In the genomic region with DNA sequence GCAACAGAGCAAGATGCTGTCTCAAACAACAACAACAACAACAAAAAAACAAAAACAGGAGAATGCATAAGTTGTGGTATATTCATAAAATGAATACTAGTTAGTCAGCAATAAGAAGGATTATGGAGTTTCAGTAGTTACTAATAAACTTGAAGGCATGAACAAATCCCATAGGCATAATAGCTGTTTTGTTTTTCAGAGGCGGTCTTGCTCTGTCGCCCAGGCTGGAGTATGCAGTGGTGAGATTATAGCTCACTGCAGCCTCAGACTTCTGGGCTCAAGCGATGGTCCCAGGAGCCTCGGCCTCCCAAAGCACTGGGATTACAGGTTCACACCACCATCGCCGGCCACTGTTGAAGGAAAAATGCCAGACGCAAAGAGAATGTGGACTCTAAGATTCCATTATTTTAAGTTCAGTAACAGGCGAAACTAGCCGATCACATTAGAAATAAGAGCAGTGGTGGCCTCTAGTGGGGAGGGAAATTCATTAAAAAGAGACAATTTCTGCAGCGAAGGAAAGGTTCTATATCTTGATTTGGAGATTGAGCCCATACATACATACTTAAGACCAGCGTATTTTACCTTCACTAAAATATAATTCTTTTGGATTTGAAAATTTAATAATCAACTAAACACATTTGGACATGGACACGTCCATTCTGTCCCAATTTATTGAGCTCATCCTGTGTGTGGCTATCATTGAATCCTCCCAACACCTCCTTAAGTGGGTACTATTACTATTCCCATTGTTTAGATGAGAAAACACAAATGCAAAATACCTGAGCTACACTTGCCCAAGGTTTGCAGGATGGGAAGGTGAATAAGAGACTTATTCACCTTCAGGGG, we compare ENCODE assay signal across 1 cellular context.
A peak's percentile ranks its signal among the peaks of the same experiment; 100 is the strongest.
TF ChIP-seq lines count a peak whose summit lies in the region.

No MANE protein-coding gene starts in this region.

TF ChIP-seq in K562, 482 proteins besides CTCF, POLR2A, EP300 and RAD21 (continued from another document and continues in another):
- TF ChIP-seq, protein P1, sequence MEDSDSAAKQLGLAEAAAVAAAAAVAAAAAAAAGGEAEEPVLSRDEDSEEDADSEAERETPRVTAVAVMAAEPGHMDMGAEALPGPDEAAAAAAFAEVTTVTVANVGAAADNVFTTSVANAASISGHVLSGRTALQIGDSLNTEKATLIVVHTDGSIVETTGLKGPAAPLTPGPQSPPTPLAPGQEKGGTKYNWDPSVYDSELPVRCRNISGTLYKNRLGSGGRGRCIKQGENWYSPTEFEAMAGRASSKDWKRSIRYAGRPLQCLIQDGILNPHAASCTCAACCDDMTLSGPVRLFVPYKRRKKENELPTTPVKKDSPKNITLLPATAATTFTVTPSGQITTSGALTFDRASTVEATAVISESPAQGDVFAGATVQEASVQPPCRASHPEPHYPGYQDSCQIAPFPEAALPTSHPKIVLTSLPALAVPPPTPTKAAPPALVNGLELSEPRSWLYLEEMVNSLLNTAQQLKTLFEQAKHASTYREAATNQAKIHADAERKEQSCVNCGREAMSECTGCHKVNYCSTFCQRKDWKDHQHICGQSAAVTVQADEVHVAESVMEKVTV (CRISPR knock-in tag; IDR thresholded peaks at IDR 0.05): peak; percentile 65
- TF ChIP-seq SAP30 (IDR thresholded peaks at IDR 0.05; ENCODE audit: borderline replicate concordance, insufficient read depth, low read depth, low read length, poor library complexity, severe bottlenecking): no peak
- TF ChIP-seq KLF1 (tag; IDR thresholded peaks at IDR 0.05): no peak
- TF ChIP-seq, protein P2, sequence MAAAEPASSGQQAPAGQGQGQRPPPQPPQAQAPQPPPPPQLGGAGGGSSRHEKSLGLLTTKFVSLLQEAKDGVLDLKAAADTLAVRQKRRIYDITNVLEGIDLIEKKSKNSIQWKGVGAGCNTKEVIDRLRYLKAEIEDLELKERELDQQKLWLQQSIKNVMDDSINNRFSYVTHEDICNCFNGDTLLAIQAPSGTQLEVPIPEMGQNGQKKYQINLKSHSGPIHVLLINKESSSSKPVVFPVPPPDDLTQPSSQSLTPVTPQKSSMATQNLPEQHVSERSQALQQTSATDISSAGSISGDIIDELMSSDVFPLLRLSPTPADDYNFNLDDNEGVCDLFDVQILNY (CRISPR knock-in tag; IDR thresholded peaks at IDR 0.05): no peak
- no peak for TF ChIP-seq ZNF224 (CRISPR knock-in tag; IDR thresholded peaks at IDR 0.05)
- TF ChIP-seq, protein P3, sequence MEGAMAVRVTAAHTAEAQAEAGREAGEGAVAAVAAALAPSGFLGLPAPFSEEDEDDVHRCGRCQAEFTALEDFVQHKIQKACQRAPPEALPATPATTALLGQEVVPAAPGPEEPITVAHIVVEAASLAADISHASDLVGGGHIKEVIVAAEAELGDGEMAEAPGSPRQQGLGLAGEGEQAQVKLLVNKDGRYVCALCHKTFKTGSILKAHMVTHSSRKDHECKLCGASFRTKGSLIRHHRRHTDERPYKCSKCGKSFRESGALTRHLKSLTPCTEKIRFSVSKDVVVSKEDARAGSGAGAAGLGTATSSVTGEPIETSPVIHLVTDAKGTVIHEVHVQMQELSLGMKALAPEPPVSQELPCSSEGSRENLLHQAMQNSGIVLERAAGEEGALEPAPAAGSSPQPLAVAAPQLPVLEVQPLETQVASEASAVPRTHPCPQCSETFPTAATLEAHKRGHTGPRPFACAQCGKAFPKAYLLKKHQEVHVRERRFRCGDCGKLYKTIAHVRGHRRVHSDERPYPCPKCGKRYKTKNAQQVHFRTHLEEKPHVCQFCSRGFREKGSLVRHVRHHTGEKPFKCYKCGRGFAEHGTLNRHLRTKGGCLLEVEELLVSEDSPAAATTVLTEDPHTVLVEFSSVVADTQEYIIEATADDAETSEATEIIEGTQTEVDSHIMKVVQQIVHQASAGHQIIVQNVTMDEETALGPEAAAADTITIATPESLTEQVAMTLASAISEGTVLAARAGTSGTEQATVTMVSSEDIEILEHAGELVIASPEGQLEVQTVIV (CRISPR knock-in tag; IDR thresholded peaks at IDR 0.05; ENCODE audit: borderline replicate concordance): no peak
- no peak for TF ChIP-seq TBP (optimal IDR thresholded peaks at IDR 0.05; ENCODE audit: low read depth, low read length)
- TF ChIP-seq, protein P4, sequence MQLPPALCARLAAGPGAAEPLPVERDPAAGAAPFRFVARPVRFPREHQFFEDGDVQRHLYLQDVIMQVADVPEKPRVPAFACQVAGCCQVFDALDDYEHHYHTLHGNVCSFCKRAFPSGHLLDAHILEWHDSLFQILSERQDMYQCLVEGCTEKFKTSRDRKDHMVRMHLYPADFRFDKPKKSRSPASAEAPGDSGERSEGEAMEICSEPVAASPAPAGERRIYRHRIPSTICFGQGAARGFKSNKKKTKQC (CRISPR knock-in tag; IDR thresholded peaks at IDR 0.05): no peak
- TF ChIP-seq RFX7 (CRISPR knock-in tag; IDR thresholded peaks at IDR 0.05): no peak
- no peak for TF ChIP-seq TAF15 (IDR thresholded peaks at IDR 0.05; ENCODE audit: low read depth, low read length)
- TF ChIP-seq ZSCAN29 (IDR thresholded peaks at IDR 0.05): no peak
- no peak for TF ChIP-seq ZFP30 (CRISPR knock-in tag; IDR thresholded peaks at IDR 0.05; ENCODE audit: borderline replicate concordance)
- TF ChIP-seq C11orf30 (IDR thresholded peaks at IDR 0.05; ENCODE audit: low read depth): peak; percentile 58; the same call in 1 of the 2 replicates
- no peak for TF ChIP-seq SMARCA4 (IDR thresholded peaks at IDR 0.05)
- TF ChIP-seq ZNF445 (CRISPR knock-in tag; IDR thresholded peaks at IDR 0.05; ENCODE audit: low read depth): no peak
- TF ChIP-seq ESRRA (IDR thresholded peaks at IDR 0.05; ENCODE audit: borderline replicate concordance, low read depth): no peak
- TF ChIP-seq ZC3H11A (IDR thresholded peaks at IDR 0.05; ENCODE audit: low read depth, low read length): no peak
- TF ChIP-seq PHF20 (IDR thresholded peaks at IDR 0.05; ENCODE audit: partially characterized antibody): no peak
- TF ChIP-seq PHB2 (IDR thresholded peaks at IDR 0.05; ENCODE audit: low read depth): no peak
- TF ChIP-seq ZNF124 (CRISPR knock-in tag; IDR thresholded peaks at IDR 0.05): no peak
- TF ChIP-seq, protein P5, sequence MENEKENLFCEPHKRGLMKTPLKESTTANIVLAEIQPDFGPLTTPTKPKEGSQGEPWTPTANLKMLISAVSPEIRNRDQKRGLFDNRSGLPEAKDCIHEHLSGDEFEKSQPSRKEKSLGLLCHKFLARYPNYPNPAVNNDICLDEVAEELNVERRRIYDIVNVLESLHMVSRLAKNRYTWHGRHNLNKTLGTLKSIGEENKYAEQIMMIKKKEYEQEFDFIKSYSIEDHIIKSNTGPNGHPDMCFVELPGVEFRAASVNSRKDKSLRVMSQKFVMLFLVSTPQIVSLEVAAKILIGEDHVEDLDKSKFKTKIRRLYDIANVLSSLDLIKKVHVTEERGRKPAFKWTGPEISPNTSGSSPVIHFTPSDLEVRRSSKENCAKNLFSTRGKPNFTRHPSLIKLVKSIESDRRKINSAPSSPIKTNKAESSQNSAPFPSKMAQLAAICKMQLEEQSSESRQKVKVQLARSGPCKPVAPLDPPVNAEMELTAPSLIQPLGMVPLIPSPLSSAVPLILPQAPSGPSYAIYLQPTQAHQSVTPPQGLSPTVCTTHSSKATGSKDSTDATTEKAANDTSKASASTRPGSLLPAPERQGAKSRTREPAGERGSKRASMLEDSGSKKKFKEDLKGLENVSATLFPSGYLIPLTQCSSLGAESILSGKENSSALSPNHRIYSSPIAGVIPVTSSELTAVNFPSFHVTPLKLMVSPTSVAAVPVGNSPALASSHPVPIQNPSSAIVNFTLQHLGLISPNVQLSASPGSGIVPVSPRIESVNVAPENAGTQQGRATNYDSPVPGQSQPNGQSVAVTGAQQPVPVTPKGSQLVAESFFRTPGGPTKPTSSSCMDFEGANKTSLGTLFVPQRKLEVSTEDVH (IDR thresholded peaks at IDR 0.05; ENCODE audit: low read depth, partially characterized antibody): no peak
- TF ChIP-seq, protein P6, sequence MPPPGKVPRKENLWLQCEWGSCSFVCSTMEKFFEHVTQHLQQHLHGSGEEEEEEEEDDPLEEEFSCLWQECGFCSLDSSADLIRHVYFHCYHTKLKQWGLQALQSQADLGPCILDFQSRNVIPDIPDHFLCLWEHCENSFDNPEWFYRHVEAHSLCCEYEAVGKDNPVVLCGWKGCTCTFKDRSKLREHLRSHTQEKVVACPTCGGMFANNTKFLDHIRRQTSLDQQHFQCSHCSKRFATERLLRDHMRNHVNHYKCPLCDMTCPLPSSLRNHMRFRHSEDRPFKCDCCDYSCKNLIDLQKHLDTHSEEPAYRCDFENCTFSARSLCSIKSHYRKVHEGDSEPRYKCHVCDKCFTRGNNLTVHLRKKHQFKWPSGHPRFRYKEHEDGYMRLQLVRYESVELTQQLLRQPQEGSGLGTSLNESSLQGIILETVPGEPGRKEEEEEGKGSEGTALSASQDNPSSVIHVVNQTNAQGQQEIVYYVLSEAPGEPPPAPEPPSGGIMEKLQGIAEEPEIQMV (tag; conservative IDR thresholded peaks at IDR 0.05; ENCODE audit: low read depth): no peak
- TF ChIP-seq MTA3 (IDR thresholded peaks at IDR 0.05; ENCODE audit: borderline replicate concordance): no peak
- TF ChIP-seq, protein P7, sequence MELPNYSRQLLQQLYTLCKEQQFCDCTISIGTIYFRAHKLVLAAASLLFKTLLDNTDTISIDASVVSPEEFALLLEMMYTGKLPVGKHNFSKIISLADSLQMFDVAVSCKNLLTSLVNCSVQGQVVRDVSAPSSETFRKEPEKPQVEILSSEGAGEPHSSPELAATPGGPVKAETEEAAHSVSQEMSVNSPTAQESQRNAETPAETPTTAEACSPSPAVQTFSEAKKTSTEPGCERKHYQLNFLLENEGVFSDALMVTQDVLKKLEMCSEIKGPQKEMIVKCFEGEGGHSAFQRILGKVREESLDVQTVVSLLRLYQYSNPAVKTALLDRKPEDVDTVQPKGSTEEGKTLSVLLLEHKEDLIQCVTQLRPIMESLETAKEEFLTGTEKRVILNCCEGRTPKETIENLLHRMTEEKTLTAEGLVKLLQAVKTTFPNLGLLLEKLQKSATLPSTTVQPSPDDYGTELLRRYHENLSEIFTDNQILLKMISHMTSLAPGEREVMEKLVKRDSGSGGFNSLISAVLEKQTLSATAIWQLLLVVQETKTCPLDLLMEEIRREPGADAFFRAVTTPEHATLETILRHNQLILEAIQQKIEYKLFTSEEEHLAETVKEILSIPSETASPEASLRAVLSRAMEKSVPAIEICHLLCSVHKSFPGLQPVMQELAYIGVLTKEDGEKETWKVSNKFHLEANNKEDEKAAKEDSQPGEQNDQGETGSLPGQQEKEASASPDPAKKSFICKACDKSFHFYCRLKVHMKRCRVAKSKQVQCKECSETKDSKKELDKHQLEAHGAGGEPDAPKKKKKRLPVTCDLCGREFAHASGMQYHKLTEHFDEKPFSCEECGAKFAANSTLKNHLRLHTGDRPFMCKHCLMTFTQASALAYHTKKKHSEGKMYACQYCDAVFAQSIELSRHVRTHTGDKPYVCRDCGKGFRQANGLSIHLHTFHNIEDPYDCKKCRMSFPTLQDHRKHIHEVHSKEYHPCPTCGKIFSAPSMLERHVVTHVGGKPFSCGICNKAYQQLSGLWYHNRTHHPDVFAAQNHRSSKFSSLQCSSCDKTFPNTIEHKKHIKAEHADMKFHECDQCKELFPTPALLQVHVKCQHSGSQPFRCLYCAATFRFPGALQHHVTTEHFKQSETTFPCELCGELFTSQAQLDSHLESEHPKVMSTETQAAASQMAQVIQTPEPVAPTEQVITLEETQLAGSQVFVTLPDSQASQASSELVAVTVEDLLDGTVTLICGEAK (IDR thresholded peaks at IDR 0.05): no peak
- TF ChIP-seq, protein P7 (CRISPR knock-in tag; IDR thresholded peaks at IDR 0.05): no peak
- no peak for TF ChIP-seq BCL6 (CRISPR knock-in tag; IDR thresholded peaks at IDR 0.05)
- no peak for TF ChIP-seq ETV5 (CRISPR knock-in tag; IDR thresholded peaks at IDR 0.05; ENCODE audit: low read depth)
- TF ChIP-seq, protein P8, sequence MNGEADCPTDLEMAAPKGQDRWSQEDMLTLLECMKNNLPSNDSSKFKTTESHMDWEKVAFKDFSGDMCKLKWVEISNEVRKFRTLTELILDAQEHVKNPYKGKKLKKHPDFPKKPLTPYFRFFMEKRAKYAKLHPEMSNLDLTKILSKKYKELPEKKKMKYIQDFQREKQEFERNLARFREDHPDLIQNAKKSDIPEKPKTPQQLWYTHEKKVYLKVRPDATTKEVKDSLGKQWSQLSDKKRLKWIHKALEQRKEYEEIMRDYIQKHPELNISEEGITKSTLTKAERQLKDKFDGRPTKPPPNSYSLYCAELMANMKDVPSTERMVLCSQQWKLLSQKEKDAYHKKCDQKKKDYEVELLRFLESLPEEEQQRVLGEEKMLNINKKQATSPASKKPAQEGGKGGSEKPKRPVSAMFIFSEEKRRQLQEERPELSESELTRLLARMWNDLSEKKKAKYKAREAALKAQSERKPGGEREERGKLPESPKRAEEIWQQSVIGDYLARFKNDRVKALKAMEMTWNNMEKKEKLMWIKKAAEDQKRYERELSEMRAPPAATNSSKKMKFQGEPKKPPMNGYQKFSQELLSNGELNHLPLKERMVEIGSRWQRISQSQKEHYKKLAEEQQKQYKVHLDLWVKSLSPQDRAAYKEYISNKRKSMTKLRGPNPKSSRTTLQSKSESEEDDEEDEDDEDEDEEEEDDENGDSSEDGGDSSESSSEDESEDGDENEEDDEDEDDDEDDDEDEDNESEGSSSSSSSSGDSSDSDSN (IDR thresholded peaks at IDR 0.05; ENCODE audit: borderline replicate concordance in 1 of 2, low read depth in 2 of 2, low read length in 2 of 2): no peak
- TF ChIP-seq ZNF263 (CRISPR knock-in tag; IDR thresholded peaks at IDR 0.05; ENCODE audit: borderline replicate concordance): no peak
